Comparison of ENCODE assay signal across 18 cellular contexts in the genomic region with DNA sequence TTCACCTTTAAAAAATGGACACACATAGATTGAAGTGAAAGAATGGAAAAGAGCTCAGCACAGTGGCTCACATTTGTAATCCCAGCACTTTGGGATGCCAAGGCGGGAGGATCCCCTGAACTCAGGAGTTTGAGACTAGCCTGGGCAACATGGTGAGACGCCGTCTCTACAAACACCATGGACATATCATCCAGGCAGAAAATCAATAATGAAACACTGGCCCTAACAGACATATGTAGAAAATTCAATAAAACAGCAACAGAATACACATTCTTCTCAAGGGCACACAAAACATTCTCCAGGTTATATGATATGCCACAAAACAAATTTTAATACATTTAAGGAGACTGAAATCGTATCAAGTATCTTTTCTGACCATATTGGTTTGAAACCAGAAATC. TPM values are rescaled to one million over a fixed set of nuclear protein-coding genes. Genes with fewer than 3 reads are reported as not detected.
DNase-seq lines count a peak whose midpoint lies in the region; ATAC-seq, FAIRE-seq and TF ChIP-seq lines count a peak whose summit lies in the region.
"Had no signal": no experiment of that assay in that cellular context is flagged by ENCODE, and none has a peak within 500 bp of the region (broad histone marks: within the 10 kb centered on the region; RNA-seq: fewer than 3 reads in every experiment).

No MANE protein-coding gene starts in this region.

- TF ChIP-seq CTCF in Caco-2 (IDR thresholded peaks at IDR 0.05; ENCODE audit: insufficient read depth in 1 of 2, low read depth in 1 of 2, low read length in 1 of 2, severe bottlenecking in 1 of 2, unreplicated experiment in 1 of 2): no peak
- no peak for TF ChIP-seq CTCF in K562 (IDR thresholded peaks at IDR 0.05 in 2 of 3, conservative IDR thresholded peaks at IDR 0.05 in 1 of 3; ENCODE audit: insufficient read depth in 2 of 3, low read depth in 1 of 3, low read length in 3 of 3)

- H3K9me3 ChIP-seq in Caco-2 (0 out of 2 replicates have a peak, but pooled peaks cover 3% of the 10 kb centered on the region), K562 (replicated peaks; ENCODE audit: control insufficient read depth, insufficient read depth, low read depth, low read length) (no peaks in the 10 kb centered on the region)

- peaks cover 42% of the 10 kb centered on the region for H3K4me1 Mint-ChIP-seq in activated naive CD8-positive, alpha-beta T cell treated with anti-CD3 and anti-CD28 coated beads, Interleukin-2, amount 50 U/mL, for 24 hours
- peaks cover 35% of the 10 kb centered on the region for H3K4me1 Mint-ChIP-seq in activated naive CD8-positive, alpha-beta T cell treated with anti-CD3 and anti-CD28 coated beads for 36 hours
- peaks cover 33% of the 10 kb centered on the region for H3K4me1 Mint-ChIP-seq in Caco-2 (ENCODE audit: low read depth, unreplicated experiment)

- no peak overlapping the region for H2AFZ ChIP-seq in K562 (ENCODE audit: low read depth, low read length)
- H2AFZ ChIP-seq: GM23248 had no signal

- in situ Hi-C loops in K562 (cut with MboI): no loop called here

- H3K4me3 ChIP-seq in Caco-2 (ENCODE audit: low read depth, low read length) (no peak overlapping the region), K562 (no peak overlapping the region)
- H3K4me3 ChIP-seq: GM12878, GM23248 had no signal

- H3K4me2 ChIP-seq in K562 (ENCODE audit: insufficient read depth, low read length): no peak overlapping the region

- no peak overlapping the region for H3K9ac ChIP-seq in K562 (ENCODE audit: insufficient read depth in 1 of 2, low read depth in 2 of 2, low read length in 2 of 2)
- H3K9ac ChIP-seq: GM23248 had no signal

- no peaks in the 10 kb centered on the region for H3K36me3 ChIP-seq in Caco-2 (ENCODE audit: control insufficient read depth, insufficient read depth, low read length)
- H3K36me3 ChIP-seq in K562 (ENCODE audit: control insufficient read depth, insufficient read depth, low read length): 0 out of 3 replicates have a peak, but pooled peaks cover under 1% of the 10 kb centered on the region

- no peaks in the 10 kb centered on the region for H4K20me1 ChIP-seq in K562 (replicated peaks; ENCODE audit: control insufficient read depth, insufficient read depth, low read length)

- no peak overlapping the region for H3K4me3 Mint-ChIP-seq in activated naive CD8-positive, alpha-beta T cell treated with anti-CD3 and anti-CD28 coated beads, Interleukin-2, amount 50 U/mL, for 24 hours
- H3K4me3 Mint-ChIP-seq in activated naive CD8-positive, alpha-beta T cell treated with anti-CD3 and anti-CD28 coated beads for 36 hours: no peak overlapping the region
- H3K4me3 Mint-ChIP-seq in Caco-2 (ENCODE audit: unreplicated experiment): no peak overlapping the region
- H3K4me3 Mint-ChIP-seq: CD8-positive, alpha-beta T cell had no signal

- no peak for FAIRE-seq in K562 (lab: Jason Lieb, UNC)
- FAIRE-seq: GM12878, GM19239, H1 had no signal

- no peaks in the 10 kb centered on the region for H3K27me3 ChIP-seq in Caco-2 (replicated peaks; ENCODE audit: control insufficient read depth, insufficient read depth, low read length)
- no peaks in the 10 kb centered on the region for H3K27me3 ChIP-seq in K562 (ENCODE audit: control insufficient read depth in 2 of 2, insufficient read depth in 2 of 2, low read length in 2 of 2)

- no peaks in the 10 kb centered on the region for H3K27me3 Mint-ChIP-seq in activated naive CD8-positive, alpha-beta T cell treated with anti-CD3 and anti-CD28 coated beads, Interleukin-2, amount 50 U/mL, for 24 hours
- H3K27me3 Mint-ChIP-seq in activated naive CD8-positive, alpha-beta T cell treated with anti-CD3 and anti-CD28 coated beads for 36 hours: no peaks in the 10 kb centered on the region
- H3K27me3 Mint-ChIP-seq in Caco-2 (ENCODE audit: insufficient read depth, unreplicated experiment): no peaks in the 10 kb centered on the region

- no peak for TF ChIP-seq POLR2A in K562 (conservative IDR thresholded peaks at IDR 0.05)

- DNase-seq in activated naive CD8-positive, alpha-beta T cell treated with anti-CD3 and anti-CD28 coated beads, Interleukin-2, amount 50 U/mL, for 24 hours: no peak
- DNase-seq in activated naive CD8-positive, alpha-beta T cell treated with anti-CD3 and anti-CD28 coated beads for 36 hours: no peak
- no peak for DNase-seq in Caco-2
- DNase-seq in K562 (ENCODE audit: extremely low read depth in 1 of 4, low spot score in 3 of 4): no peak
- no peak for DNase-seq in NOMO-1 treated with DMSO at 0.1 percent for 48 hours (lab: John Stamatoyannopoulos, UW; ENCODE audit: unreplicated experiment)
- DNase-seq in cortex of kidney (lab: John Stamatoyannopoulos, UW): no peak
- DNase-seq: C1 segment of cervical spinal cord; CD8-positive, alpha-beta T cell; DMS 273 treated with DMSO at 0.1 percent for 48 hours; DMS79; EL; GDM1; GM23248; H7; HCEC 1CT had no signal

- H3K27ac ChIP-seq in K562 (ENCODE audit: extremely low read depth, low read depth, low read length): no peak overlapping the region
- H3K27ac ChIP-seq: GM23248 had no signal

- no peaks in the 10 kb centered on the region for H3K9me1 ChIP-seq in K562 (ENCODE audit: control insufficient read depth, insufficient read depth, low read length)

- intact Hi-C loops in Caco-2 (cut with micrococcal nuclease; ENCODE audit: unreplicated experiment) (no loop called here), K562 (cut with micrococcal nuclease) (no loop called here)

- peak overlapping the region; percentile 6 for H3K27ac Mint-ChIP-seq in activated naive CD8-positive, alpha-beta T cell treated with anti-CD3 and anti-CD28 coated beads, Interleukin-2, amount 50 U/mL, for 24 hours
- no peak overlapping the region for H3K27ac Mint-ChIP-seq in activated naive CD8-positive, alpha-beta T cell treated with anti-CD3 and anti-CD28 coated beads for 36 hours
- H3K27ac Mint-ChIP-seq in Caco-2 (ENCODE audit: unreplicated experiment): peak overlapping the region; percentile 41
- H3K27ac Mint-ChIP-seq: CD8-positive, alpha-beta T cell had no signal

- ATAC-seq in activated naive CD8-positive, alpha-beta T cell treated with anti-CD3 and anti-CD28 coated beads, Interleukin-2, amount 50 U/mL, for 24 hours: no peak
- ATAC-seq in K562: no peak
- ATAC-seq: CD8-positive, alpha-beta T cell; GM12878 had no signal

- H3K36me3 Mint-ChIP-seq in activated naive CD8-positive, alpha-beta T cell treated with anti-CD3 and anti-CD28 coated beads, Interleukin-2, amount 50 U/mL, for 24 hours (ENCODE audit: low read depth): peaks cover 44% of the 10 kb centered on the region
- peaks cover 47% of the 10 kb centered on the region for H3K36me3 Mint-ChIP-seq in activated naive CD8-positive, alpha-beta T cell treated with anti-CD3 and anti-CD28 coated beads for 36 hours
- H3K36me3 Mint-ChIP-seq in Caco-2 (ENCODE audit: insufficient read depth, unreplicated experiment): peaks cover 25% of the 10 kb centered on the region

- WGBS in K562 (ENCODE audit: insufficient coverage, low coverage, missing lambda C conversion rate): 65% methylated on average over 4 of the region's 4 CpGs

- H3K4me1 ChIP-seq in Caco-2 (peaks cover 27% of the 10 kb centered on the region), K562 (replicated peaks in 1 of 2; ENCODE audit: control insufficient read depth in 2 of 2, insufficient read depth in 2 of 2, low read length in 2 of 2) (peaks cover 2 to 3% of the 10 kb centered on the region in 2 experiments; a peak in 2 of 5 replicates)

- POLR2A ChIA-PET in Caco-2 (lab: Charles Lee) (no interaction called here), K562 (lab: Yijun Ruan, JAX) (no interaction called here)

- no peak for TF ChIP-seq EP300 in K562 (IDR thresholded peaks at IDR 0.05; ENCODE audit: low read length)

- no peak for TF ChIP-seq RAD21 in K562 (CRISPR knock-in tag; conservative IDR thresholded peaks at IDR 0.05 in 1 of 2, IDR thresholded peaks at IDR 0.05 in 1 of 2)

- H3K9me3 Mint-ChIP-seq in activated naive CD8-positive, alpha-beta T cell treated with anti-CD3 and anti-CD28 coated beads, Interleukin-2, amount 50 U/mL, for 24 hours: no peaks in the 10 kb centered on the region
- H3K9me3 Mint-ChIP-seq in activated naive CD8-positive, alpha-beta T cell treated with anti-CD3 and anti-CD28 coated beads for 36 hours: peaks cover 2% of the 10 kb centered on the region
- H3K9me3 Mint-ChIP-seq in Caco-2 (ENCODE audit: unreplicated experiment): peaks cover 28% of the 10 kb centered on the region
- H3K9me3 Mint-ChIP-seq: CD8-positive, alpha-beta T cell had no signal

- no TSS peak for BruUV-seq in Caco-2 (replicated peaks; lab: Mats Ljungman, UMichigan)
- BruUV-seq in K562 (replicated peaks; lab: Mats Ljungman, UMichigan): no TSS peak

- CTCF ChIA-PET in Caco-2 (lab: Charles Lee) (no interaction called here), K562 (lab: Yijun Ruan, JAX; ENCODE audit: low intra/inter-chr PET ratio) (no interaction called here)

- no peaks in the 10 kb centered on the region for H3K79me2 ChIP-seq in K562 (ENCODE audit: control insufficient read depth, insufficient read depth, low read length)

TF ChIP-seq in K562, 482 proteins besides CTCF, POLR2A, EP300 and RAD21:
- TF ChIP-seq GTF2A2 (tag; IDR thresholded peaks at IDR 0.05) (no peak), ZNF507 (tag; conservative IDR thresholded peaks at IDR 0.05) (0 out of 2 replicates have a peak, but pooled peaks have one; percentile 14)

RNA-seq across cellular contexts. Expression of a gene that starts 7.4 kb away (rescaled TPM):
- 10 to 100 TPM; 35.0 to 37.9 TPM for total RNA-seq in activated naive CD8-positive, alpha-beta T cell treated with anti-CD3 and anti-CD28 coated beads for 36 hours
- total RNA-seq in Caco-2 (2022) (40.4 and 43.2 TPM in 2 replicates), K562 (2014; rRNA removed) (19.7 and 22.9 TPM in 2 replicates), K562 (2014; rRNA removed; fragmentation: Illumina TruSeq; extraction: Trizol) (27.5 and 33.4 TPM in 2 replicates), K562 (2015; rRNA removed; fragmentation: Illumina TruSeq; extraction: Trizol) (32.1 and 35.1 TPM in 2 replicates), K562 (2021) (14.1 and 14.3 TPM in 2 replicates)
- total RNA-seq in K562 (2011; cell fraction: chromatin; rRNA removed; ENCODE audit: low replicate concordance): 5.7 and 16.7 TPM in 2 replicates
- total RNA-seq in K562 (2011; cell fraction: nucleolus; rRNA removed): 5.0 and 6.8 TPM in 2 replicates
- total RNA-seq in K562 (2011; cell fraction: nucleoplasm; rRNA removed): 4.5 and 9.2 TPM in 2 replicates
- polyA plus RNA-seq in K562 (2011; rRNA removed) (43.5 and 52.9 TPM in 2 replicates), K562 (2014; fragmentation: Illumina TruSeq; extraction: Trizol) (49.3 and 54.4 TPM in 2 replicates), K562 (2014; fragmentation: Nextera tagmentation; extraction: Ambion mirVana) (10 to 100 TPM; 67.9 to 74.9 TPM), K562 (2014; rRNA removed) (28.3 and 33.8 TPM in 2 replicates)
- 18.9 and 23.4 TPM in 2 replicates for polyA plus RNA-seq in K562 (2011; cell fraction: cytosol; rRNA removed)
- 12.5 and 15.6 TPM in 2 replicates for polyA plus RNA-seq in K562 (2011; cell fraction: nucleus; rRNA removed)
- polyA plus RNA-seq in K562 (2012): 26.8 and 34.3 TPM in 2 replicates
- polyA minus RNA-seq in K562 (2011; rRNA and poly(A)+ RNA removed): 23.2 and 27.8 TPM in 2 replicates
- polyA minus RNA-seq in K562 (2011; cell fraction: cytosol; rRNA and poly(A)+ RNA removed): 14.1 and 14.6 TPM in 2 replicates
- polyA minus RNA-seq in K562 (2011; cell fraction: nucleus; rRNA and poly(A)+ RNA removed): 7.1 and 15.3 TPM in 2 replicates
